8 cellular contexts compared by ENCODE assay signal in genomic region chr2:224971214-224971613, GRCh38.
DNase-seq lines count a peak whose midpoint lies in the region; ATAC-seq and TF ChIP-seq lines count a peak whose summit lies in the region.

No MANE protein-coding gene starts in this region.

- intact Hi-C loops in upper lobe of right lung (cut with DNase I): no loop called here

- H3K4me3 Mint-ChIP-seq in stimulated activated naive CD8-positive, alpha-beta T cell treated with anti-CD3 and anti-CD28 coated beads, Interleukin-15, Interleukin-2, amounts not matched to agents 100 ng/mL and 50 ng/mL, for 24 hours: peak overlapping the region; percentile 47
- H3K4me3 Mint-ChIP-seq in activated naive CD8-positive, alpha-beta T cell treated with anti-CD3 and anti-CD28 coated beads, Interleukin-2, amount 50 U/mL, for 24 hours: no peak overlapping the region

- no peak overlapping the region for H3K27ac Mint-ChIP-seq in stimulated activated naive CD8-positive, alpha-beta T cell treated with anti-CD3 and anti-CD28 coated beads, Interleukin-15, Interleukin-2, amounts not matched to agents 100 ng/mL and 50 ng/mL, for 24 hours
- H3K27ac Mint-ChIP-seq in activated naive CD8-positive, alpha-beta T cell treated with anti-CD3 and anti-CD28 coated beads, Interleukin-2, amount 50 U/mL, for 24 hours: peak overlapping the region; percentile 39

- H3K36me3 Mint-ChIP-seq in stimulated activated naive CD8-positive, alpha-beta T cell treated with anti-CD3 and anti-CD28 coated beads, Interleukin-15, Interleukin-2, amounts not matched to agents 100 ng/mL and 50 ng/mL, for 24 hours (ENCODE audit: low read depth): no peaks in the 10 kb centered on the region
- peaks cover 16% of the 10 kb centered on the region for H3K36me3 Mint-ChIP-seq in activated naive CD8-positive, alpha-beta T cell treated with anti-CD3 and anti-CD28 coated beads, Interleukin-2, amount 50 U/mL, for 24 hours (ENCODE audit: low read depth)

- H3K36me3 ChIP-seq in upper lobe of right lung: no peaks in the 10 kb centered on the region

- H3K4me1 ChIP-seq in upper lobe of right lung: no peaks in the 10 kb centered on the region

- no peak overlapping the region for H3K4me3 ChIP-seq in upper lobe of right lung

- H3K9me3 Mint-ChIP-seq in stimulated activated naive CD8-positive, alpha-beta T cell treated with anti-CD3 and anti-CD28 coated beads, Interleukin-15, Interleukin-2, amounts not matched to agents 100 ng/mL and 50 ng/mL, for 24 hours: no peaks in the 10 kb centered on the region
- H3K9me3 Mint-ChIP-seq in activated naive CD8-positive, alpha-beta T cell treated with anti-CD3 and anti-CD28 coated beads, Interleukin-2, amount 50 U/mL, for 24 hours: no peaks in the 10 kb centered on the region

- DNase-seq in stimulated activated naive CD8-positive, alpha-beta T cell treated with anti-CD3 and anti-CD28 coated beads, Interleukin-15, Interleukin-2, amounts not matched to agents 100 U/mL and 50 U/mL, for 24 hours: no peak
- DNase-seq in activated naive CD8-positive, alpha-beta T cell treated with anti-CD3 and anti-CD28 coated beads, Interleukin-2, amount 50 U/mL, for 24 hours: no peak
- DNase-seq in upper lobe of right lung (peak; percentile 66), GOT3 (lab: John Stamatoyannopoulos, UW) (no peak), DMS114 treated with DMSO at 0.1 percent for 48 hours (lab: John Stamatoyannopoulos, UW; ENCODE audit: unreplicated experiment) (no peak)
- no peak for DNase-seq in activated CD4-positive, CD25-positive, alpha-beta regulatory T cell (lab: John Stamatoyannopoulos, UW)

- peaks cover 90% of the 10 kb centered on the region for H3K4me1 Mint-ChIP-seq in stimulated activated naive CD8-positive, alpha-beta T cell treated with anti-CD3 and anti-CD28 coated beads, Interleukin-15, Interleukin-2, amounts not matched to agents 100 ng/mL and 50 ng/mL, for 24 hours (ENCODE audit: low read depth)
- peaks cover 88% of the 10 kb centered on the region for H3K4me1 Mint-ChIP-seq in activated naive CD8-positive, alpha-beta T cell treated with anti-CD3 and anti-CD28 coated beads, Interleukin-2, amount 50 U/mL, for 24 hours

- H3K27ac ChIP-seq in upper lobe of right lung: no peak overlapping the region

- no peaks in the 10 kb centered on the region for H3K27me3 Mint-ChIP-seq in stimulated activated naive CD8-positive, alpha-beta T cell treated with anti-CD3 and anti-CD28 coated beads, Interleukin-15, Interleukin-2, amounts not matched to agents 100 ng/mL and 50 ng/mL, for 24 hours
- no peaks in the 10 kb centered on the region for H3K27me3 Mint-ChIP-seq in activated naive CD8-positive, alpha-beta T cell treated with anti-CD3 and anti-CD28 coated beads, Interleukin-2, amount 50 U/mL, for 24 hours

- H3K9me3 ChIP-seq in upper lobe of right lung: no peaks in the 10 kb centered on the region

- TF ChIP-seq CTCF in upper lobe of right lung (IDR thresholded peaks at IDR 0.05): no peak

- ATAC-seq in stimulated activated naive CD8-positive, alpha-beta T cell treated with anti-CD3 and anti-CD28 coated beads, Interleukin-15, Interleukin-2, amounts not matched to agents 100 U/mL and 50 U/mL, for 24 hours: no peak
- ATAC-seq in HG03175 (IDR thresholded peaks at IDR 0.05; ENCODE audit: unreplicated experiment) (peak; percentile 52), upper lobe of right lung (peak; percentile 96)
- no peak for ATAC-seq in activated naive CD8-positive, alpha-beta T cell treated with anti-CD3 and anti-CD28 coated beads, Interleukin-2, amount 50 U/mL, for 24 hours

- no peaks in the 10 kb centered on the region for H3K27me3 ChIP-seq in upper lobe of right lung

Comparison
In these comparisons a context has a peak if more than half of its experiments do, and no peak if none do; other contexts are left out.
1. ATAC-seq: peak in HG03175 (single experiment) and upper lobe of right lung (single experiment); none in stimulated activated naive CD8-positive, alpha-beta T cell treated with anti-CD3 and anti-CD28 coated beads, Interleukin-15, Interleukin-2, amounts not matched to agents 100 U/mL and 50 U/mL, for 24 hours (single experiment) and activated naive CD8-positive, alpha-beta T cell treated with anti-CD3 and anti-CD28 coated beads, Interleukin-2, amount 50 U/mL, for 24 hours (single experiment).